Comparison of ENCODE assay signal across 1 cellular context in genomic region chr12:106994579-106995220, GRCh38.
TF ChIP-seq lines count a peak whose summit lies in the region.

No MANE protein-coding gene starts in this region.

TF ChIP-seq in GM23338, 12 proteins besides CTCF, POLR2A, EP300 and RAD21 (continued from another document):
- TF ChIP-seq ZNF462 (CRISPR knock-in tag; IDR thresholded peaks at IDR 0.05): no peak
- TF ChIP-seq STAT1 (IDR thresholded peaks at IDR 0.05; ENCODE audit: unreplicated experiment): no peak
- TF ChIP-seq ZNF114 (CRISPR knock-in tag; IDR thresholded peaks at IDR 0.05): no peak
TF ChIP-seq in GM23338: peak in this region for 0.
